In the genomic region with DNA sequence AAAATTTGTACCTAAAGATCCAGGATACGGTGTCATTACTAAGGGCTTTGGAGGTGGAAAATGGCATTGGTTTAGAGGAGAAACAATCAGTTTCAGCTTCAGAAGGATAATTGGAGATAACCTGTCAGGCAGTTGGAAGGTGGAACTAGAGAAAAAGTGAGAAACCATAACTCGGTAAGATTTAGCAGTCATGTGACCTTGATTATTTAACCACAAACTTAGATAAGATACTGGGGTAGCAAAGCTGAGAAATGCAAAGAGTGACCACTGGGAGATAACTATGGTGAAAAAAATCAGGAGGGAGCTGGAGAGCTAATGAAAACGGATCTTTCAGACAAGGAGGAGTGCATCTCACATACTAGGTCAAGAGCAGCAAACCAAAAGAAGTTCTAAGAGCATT, we compare ENCODE assay signal across 1 cellular context.
A peak's percentile ranks its signal among the peaks of the same experiment; 100 is the strongest.
TF ChIP-seq lines count a peak whose summit lies in the region.

No MANE protein-coding gene starts in this region.

TF ChIP-seq in K562, 482 proteins besides CTCF, POLR2A, EP300 and RAD21 (continued from another document):
- TF ChIP-seq ETV6 (IDR thresholded peaks at IDR 0.05; ENCODE audit: borderline replicate concordance in 1 of 2, low read depth in 2 of 2, low read length in 1 of 2) (no peak), ETV6 (CRISPR knock-in tag; IDR thresholded peaks at IDR 0.05; ENCODE audit: borderline replicate concordance) (no peak), ZBED1 (IDR thresholded peaks at IDR 0.05) (no peak), ESRRA (IDR thresholded peaks at IDR 0.05; ENCODE audit: borderline replicate concordance, low read depth) (peak; percentile 26; the same call in 1 of the 2 replicates), TFE3 (CRISPR knock-in tag; IDR thresholded peaks at IDR 0.05) (peak; percentile 89), TOE1 (IDR thresholded peaks at IDR 0.05; ENCODE audit: borderline replicate concordance) (peak; percentile 58; the same call in 1 of the 2 replicates), TOE1 (CRISPR knock-in tag; IDR thresholded peaks at IDR 0.05; ENCODE audit: borderline replicate concordance, low read depth) (no peak)
